Comparison of ENCODE assay signal across 8 cellular contexts in genomic region chr1:167517535-167518330, GRCh38. TPM values are rescaled to one million over a fixed set of nuclear protein-coding genes. Genes with fewer than 3 reads are reported as not detected.
DNase-seq lines count a peak whose midpoint lies in the region; ATAC-seq and TF ChIP-seq lines count a peak whose summit lies in the region.

No MANE protein-coding gene starts in this region.

- H3K9ac ChIP-seq in colonic mucosa (ENCODE audit: low read depth in 2 of 2, low read length in 2 of 2) = peak overlapping the region; percentile 14 to 43

- CTCF ChIA-PET in activated CD4-positive, alpha-beta T cell treated with anti-CD3 and anti-CD28 coated beads, Interleukin-2, amount 10 ng/mL, durations not matched to agents 7 days and 5 days (lab: Charles Lee) = interaction anchor here (0.9 to 2.7 kb wide), 18 partner anchors 9 to 298 kb away, joined by 3 to 7 read pairs (median 4); partner anchors contain the start of gene POU2F1

- intact Hi-C loops in colonic mucosa (cut with DNase I) = no loop called here

- H3K4me1 Mint-ChIP-seq in GM23338 = peaks cover 6% of the 10 kb centered on the region
- peaks cover 41% of the 10 kb centered on the region for H3K4me1 Mint-ChIP-seq in activated CD4-positive, alpha-beta T cell treated with anti-CD3 and anti-CD28 coated beads, Interleukin-2, amount 10 ng/mL, durations not matched to agents 7 days and 5 days

- H3K27ac Mint-ChIP-seq in GM23338 = no peak overlapping the region
- peak overlapping the region; percentile 100 for H3K27ac Mint-ChIP-seq in activated CD4-positive, alpha-beta T cell treated with anti-CD3 and anti-CD28 coated beads, Interleukin-2, amount 10 ng/mL, durations not matched to agents 7 days and 5 days

- H3K9me3 ChIP-seq in colonic mucosa = no peaks in the 10 kb centered on the region

- no peaks in the 10 kb centered on the region for H3F3A ChIP-seq in GM23338 (replicated peaks; ENCODE audit: low read depth)

- no peaks in the 10 kb centered on the region for H3K79me2 ChIP-seq in GM23338 (replicated peaks; ENCODE audit: insufficient read depth)

- no peaks in the 10 kb centered on the region for H4K20me1 ChIP-seq in GM23338 (replicated peaks; ENCODE audit: insufficient read depth)

- no peak overlapping the region for H3K4me2 ChIP-seq in GM23338

- H3K9me3 Mint-ChIP-seq in GM23338 = no peaks in the 10 kb centered on the region; the same call in 2 of the 3 replicates
- no peaks in the 10 kb centered on the region for H3K9me3 Mint-ChIP-seq in activated CD4-positive, alpha-beta T cell treated with anti-CD3 and anti-CD28 coated beads, Interleukin-2, amount 10 ng/mL, durations not matched to agents 7 days and 5 days

- H3K4me3 Mint-ChIP-seq in GM23338 = no peak overlapping the region
- peak overlapping the region; percentile 100 for H3K4me3 Mint-ChIP-seq in activated CD4-positive, alpha-beta T cell treated with anti-CD3 and anti-CD28 coated beads, Interleukin-2, amount 10 ng/mL, durations not matched to agents 7 days and 5 days

- H3K27ac ChIP-seq in GM23338 (ENCODE audit: low read depth) = no peak overlapping the region
- peak overlapping the region; percentile 25 for H3K27ac ChIP-seq in colonic mucosa

- H3K9me2 ChIP-seq in GM23338 (ENCODE audit: insufficient read depth) = no peaks in the 10 kb centered on the region

- no peaks in the 10 kb centered on the region for H3K36me3 ChIP-seq in GM23338 (ENCODE audit: insufficient read depth)
- no peaks in the 10 kb centered on the region for H3K36me3 ChIP-seq in colonic mucosa

- TF ChIP-seq CTCF in GM23338 (conservative IDR thresholded peaks at IDR 0.05; ENCODE audit: low read depth in 2 of 2) (no peak), colonic mucosa (IDR thresholded peaks at IDR 0.05) (no peak)

- no peak for DNase-seq in GM23338 (ENCODE audit: low spot score)
- peak; percentile 74 for DNase-seq in activated CD4-positive, alpha-beta T cell treated with anti-CD3 and anti-CD28 coated beads, Interleukin-2, amount 10 ng/mL, durations not matched to agents 7 days and 5 days
- DNase-seq in colonic mucosa = no peak
- DNase-seq in stimulated activated CD4-positive, alpha-beta T cell treated with anti-CD3 and anti-CD28 coated beads, TNF-alpha, amount 100 ng/mL, for 24 hours (ENCODE audit: low read depth in 3 of 3) = peak; percentile 82 to 94 (median 86)
- no peak for DNase-seq in left lobe of liver (ENCODE audit: low spot score)
- DNase-seq in AG20443 (ENCODE audit: low spot score) = no peak

- peak overlapping the region; percentile 66 for H2AFZ ChIP-seq in GM23338

- H3K27me3 Mint-ChIP-seq in GM23338 (ENCODE audit: insufficient read depth, low read depth, poor library complexity) = peaks cover 2% of the 10 kb centered on the region
- H3K27me3 Mint-ChIP-seq in activated CD4-positive, alpha-beta T cell treated with anti-CD3 and anti-CD28 coated beads, Interleukin-2, amount 10 ng/mL, durations not matched to agents 7 days and 5 days = peaks cover 4% of the 10 kb centered on the region

- H3K4me1 ChIP-seq in GM23338 (ENCODE audit: insufficient read depth) (no peaks in the 10 kb centered on the region), colonic mucosa (no peaks in the 10 kb centered on the region)

- ATAC-seq in GM23338 (no peak), left lobe of liver (no peak), HG03139 (IDR thresholded peaks at IDR 0.05; ENCODE audit: unreplicated experiment) (no peak), GM18511 (IDR thresholded peaks at IDR 0.05; ENCODE audit: unreplicated experiment) (no peak)

- no peak overlapping the region for H3K4me3 ChIP-seq in GM23338
- peak overlapping the region; percentile 16 for H3K4me3 ChIP-seq in colonic mucosa

- POLR2A ChIA-PET in activated CD4-positive, alpha-beta T cell treated with anti-CD3 and anti-CD28 coated beads, Interleukin-2, amount 10 ng/mL, durations not matched to agents 7 days and 5 days (lab: Charles Lee) = interaction anchor here (1.2 to 1.5 kb wide), 2 partner anchors 25 to 62 kb away, joined by 3 read pairs; no protein-coding TSS in a partner anchor

- H3K36me3 Mint-ChIP-seq in GM23338 (ENCODE audit: low read depth) = no peaks in the 10 kb centered on the region
- H3K36me3 Mint-ChIP-seq in activated CD4-positive, alpha-beta T cell treated with anti-CD3 and anti-CD28 coated beads, Interleukin-2, amount 10 ng/mL, durations not matched to agents 7 days and 5 days (ENCODE audit: low read depth) = peaks cover 48% of the 10 kb centered on the region

- H3K27me3 ChIP-seq in GM23338 (ENCODE audit: insufficient read depth) (no peaks in the 10 kb centered on the region), colonic mucosa (no peaks in the 10 kb centered on the region)

TF ChIP-seq in GM23338, 12 proteins besides CTCF, POLR2A, EP300 and RAD21 (continues in another document):
- TF ChIP-seq NANOG (IDR thresholded peaks at IDR 0.05; ENCODE audit: borderline replicate concordance) (no peak), CREB1 (CRISPR knock-in tag; IDR thresholded peaks at IDR 0.05; ENCODE audit: low read depth) (no peak), POLR2AphosphoS5 (IDR thresholded peaks at IDR 0.05; ENCODE audit: low read depth) (no peak), REST (IDR thresholded peaks at IDR 0.05; ENCODE audit: unreplicated experiment) (no peak), STAT1 (IDR thresholded peaks at IDR 0.05; ENCODE audit: unreplicated experiment) (no peak), ZNF114 (CRISPR knock-in tag; IDR thresholded peaks at IDR 0.05) (no peak), ZNF331 (CRISPR knock-in tag; IDR thresholded peaks at IDR 0.05; ENCODE audit: low read depth) (no peak), EZH2 (IDR thresholded peaks at IDR 0.05; ENCODE audit: low read depth, unreplicated experiment) (no peak)

RNA-seq across cellular contexts. Expression of gene CD247, which starts 0.6 kb away (rescaled TPM):
- 1.4 TPM in 1 of 2 replicates, not detected in the other for total RNA-seq in GM23338 (2014; rRNA removed; shearing (Covaris generic))
- 1.2 and 1.6 TPM in 2 replicates for polyA plus RNA-seq in GM23338 (2016; fragmentation: Nextera tagmentation; extraction: Ambion mirVana)
- 100 to 1,000 TPM; 251 to 261 TPM for total RNA-seq in activated CD4-positive, alpha-beta T cell treated with anti-CD3 and anti-CD28 coated beads, Interleukin-2, amount 10 ng/mL, durations not matched to agents 7 days and 5 days
- total RNA-seq in colonic mucosa (1 to 10 TPM; 2.6 to 4.9 TPM), left lobe of liver (0.65 TPM)

RNA-seq across cellular contexts. Expression of gene CREG1, which starts 35.8 kb away (rescaled TPM):
- total RNA-seq in GM23338 (2014; rRNA removed; shearing (Covaris generic)) = 42.7 and 49.4 TPM in 2 replicates
- 16.7 and 21.2 TPM in 2 replicates for polyA plus RNA-seq in GM23338 (2016; fragmentation: Nextera tagmentation; extraction: Ambion mirVana)
- total RNA-seq in activated CD4-positive, alpha-beta T cell treated with anti-CD3 and anti-CD28 coated beads, Interleukin-2, amount 10 ng/mL, durations not matched to agents 7 days and 5 days = 1 to 10 TPM; 8.0 to 8.2 TPM
- total RNA-seq in colonic mucosa (10 to 100 TPM; 43.2 to 72.7 TPM), left lobe of liver (89.7 TPM)

Comparison
In these comparisons a context has a peak if more than half of its experiments do, and no peak if none do; other contexts are left out.
1. DNase-seq: peak in activated CD4-positive, alpha-beta T cell treated with anti-CD3 and anti-CD28 coated beads, Interleukin-2, amount 10 ng/mL, durations not matched to agents 7 days and 5 days (single experiment) and stimulated activated CD4-positive, alpha-beta T cell treated with anti-CD3 and anti-CD28 coated beads, TNF-alpha, amount 100 ng/mL, for 24 hours (3 of 3); none in GM23338 (single experiment), colonic mucosa (single experiment), left lobe of liver (single experiment) and AG20443 (single experiment).
2. RNA of gene CD247, which starts 0.6 kb away (total RNA-seq): 251 to 261 TPM in activated CD4-positive, alpha-beta T cell treated with anti-CD3 and anti-CD28 coated beads, Interleukin-2, amount 10 ng/mL, durations not matched to agents 7 days and 5 days; 2.6 to 4.9 TPM in colonic mucosa, 1.4 TPM in GM23338 and 0.65 TPM in left lobe of liver (single experiment); every median in the first group is over 10 times any median in the second.